In genomic region chrX:108584617-108585211, GRCh38 we compare ENCODE assay signal across 8 cellular contexts.
DNase-seq lines count a peak whose midpoint lies in the region; ATAC-seq, FAIRE-seq and TF ChIP-seq lines count a peak whose summit lies in the region.

No MANE protein-coding gene starts in this region.

- FAIRE-seq in GM12891 (lab: Jason Lieb, UNC): peak; percentile 43

- H3K27ac ChIP-seq in dorsolateral prefrontal cortex: peak overlapping the region in 58 of 59 donors; percentile 18 to 98 (median 92)
- no peak overlapping the region for H3K27ac ChIP-seq in gastroesophageal sphincter

- no peak for TF ChIP-seq EP300 in gastroesophageal sphincter (IDR thresholded peaks at IDR 0.05)

- peaks cover 0 to 39% (median 0%) of the 10 kb centered on the region in 45 donors for H3K27me3 ChIP-seq in dorsolateral prefrontal cortex
- H3K27me3 ChIP-seq in gastroesophageal sphincter: no peaks in the 10 kb centered on the region

- H3K9me3 Mint-ChIP-seq in progenitor cell of endocrine pancreas (ENCODE audit: low read depth): peaks cover 10% of the 10 kb centered on the region

- no peak for ATAC-seq in gastroesophageal sphincter

- DNase-seq in GM12891 (ENCODE audit: insufficient read length, low spot score) (no peak), NCI-H2081 (lab: John Stamatoyannopoulos, UW) (peak; percentile 28 to 55), dorsolateral prefrontal cortex (peak in 4 of 10 donors; percentile 18 to 73 (median 51)), progenitor cell of endocrine pancreas (ENCODE audit: low spot score, unreplicated experiment) (no peak), MV-4-11 (lab: John Stamatoyannopoulos, UW) (no peak), NCI-H1092 (lab: John Stamatoyannopoulos, UW) (no peak)
- no peak for DNase-seq in activated effector memory CD4-positive, alpha-beta T cell treated with Interleukin-2 at 50 U/mL for 16 hours

- intact Hi-C loops in dorsolateral prefrontal cortex (cut with DNase I): loop anchor here in 1 of 2 donors (5.0 kb wide), 1 partner anchor 113 kb away; no protein-coding TSS in a partner anchor

- H3K36me3 ChIP-seq in gastroesophageal sphincter: peaks cover 0 to 14% of the 10 kb centered on the region in 2 donors

- H3K27me3 Mint-ChIP-seq in progenitor cell of endocrine pancreas: no peaks in the 10 kb centered on the region

- peak overlapping the region in 58 of 59 donors; percentile 4 to 75 (median 52) for H3K4me3 ChIP-seq in dorsolateral prefrontal cortex
- no peak overlapping the region for H3K4me3 ChIP-seq in gastroesophageal sphincter

- TF ChIP-seq POLR2A in GM12891 (IDR thresholded peaks at IDR 0.05; ENCODE audit: low read depth, low read length): no peak
- TF ChIP-seq POLR2A in gastroesophageal sphincter (IDR thresholded peaks at IDR 0.05): no peak

- no peak overlapping the region for H3K4me3 Mint-ChIP-seq in progenitor cell of endocrine pancreas (ENCODE audit: low read depth)

- H3K9me3 ChIP-seq in gastroesophageal sphincter: no peaks in the 10 kb centered on the region

- no peak overlapping the region for H3K27ac Mint-ChIP-seq in progenitor cell of endocrine pancreas

- H3K4me1 ChIP-seq in gastroesophageal sphincter: no peaks in the 10 kb centered on the region

- peaks cover 32% of the 10 kb centered on the region for H3K36me3 Mint-ChIP-seq in progenitor cell of endocrine pancreas (ENCODE audit: insufficient read depth)

- TF ChIP-seq CTCF in dorsolateral prefrontal cortex (IDR thresholded peaks at IDR 0.05 in 54 of 56, conservative IDR thresholded peaks at IDR 0.05 in 2 of 56; ENCODE audit: low read depth in 1 of 56, partially characterized antibody in 56 of 56) (peak; percentile 11 to 72 (median 51)), progenitor cell of endocrine pancreas (IDR thresholded peaks at IDR 0.05; ENCODE audit: unreplicated experiment) (peak; percentile 46), gastroesophageal sphincter (IDR thresholded peaks at IDR 0.05) (peak in 1 of 4 experiments; percentile 14)

- 63 to 85% methylated on average over 2 of the region's 2 CpGs for WGBS in gastroesophageal sphincter (ENCODE audit: low coverage in 1 of 2), 2 donors

- peaks cover 4% of the 10 kb centered on the region for H3K4me1 Mint-ChIP-seq in progenitor cell of endocrine pancreas (ENCODE audit: low read depth)

TF ChIP-seq in GM12891, 5 proteins besides CTCF, POLR2A, EP300 and RAD21:
- no peak for TF ChIP-seq POU2F2 (IDR thresholded peaks at IDR 0.05; ENCODE audit: low read depth, low read length)
- TF ChIP-seq TAF1 (IDR thresholded peaks at IDR 0.05; ENCODE audit: low read depth, low read length): no peak
- no peak for TF ChIP-seq POLR2AphosphoS5 (IDR thresholded peaks at IDR 0.05; ENCODE audit: low read depth, low read length)
- no peak for TF ChIP-seq PAX5 (IDR thresholded peaks at IDR 0.05; ENCODE audit: insufficient read depth, low read length, severe bottlenecking)

Comparison
In these comparisons a context has a peak if more than half of its experiments do, and no peak if none do; other contexts are left out.
1. DNase-seq: peak in NCI-H2081 (2 of 2); none in GM12891 (single experiment), progenitor cell of endocrine pancreas (single experiment), activated effector memory CD4-positive, alpha-beta T cell treated with Interleukin-2 at 50 U/mL for 16 hours (single experiment), MV-4-11 (single experiment) and NCI-H1092 (single experiment).
2. H3K27ac ChIP-seq: peak in dorsolateral prefrontal cortex (58 of 59); none in gastroesophageal sphincter (0 of 4).
3. H3K4me3 ChIP-seq: peak in dorsolateral prefrontal cortex (58 of 59); none in gastroesophageal sphincter (0 of 2).